2 cellular contexts compared by ENCODE assay signal in the genomic region with DNA sequence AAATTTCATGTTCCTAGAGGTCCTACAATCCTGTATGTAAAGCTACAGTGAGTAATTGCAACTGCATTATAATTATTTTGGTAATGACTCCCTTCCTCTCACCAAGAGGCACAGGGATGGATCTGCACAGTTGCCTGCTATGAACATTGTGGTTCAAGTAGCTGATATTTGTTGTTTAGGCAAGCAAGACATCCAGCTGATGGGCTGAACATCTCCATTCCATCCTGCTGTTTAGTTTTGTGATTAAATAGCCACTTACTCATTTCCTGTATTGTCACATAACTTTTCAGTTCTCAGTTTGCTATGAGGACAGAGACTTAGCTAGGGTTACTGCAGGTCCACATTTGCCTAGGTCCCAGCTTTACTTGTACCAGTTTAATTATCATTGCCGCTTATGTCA.
TF ChIP-seq lines count a peak whose summit lies in the region.

No MANE protein-coding gene starts in this region.

TF ChIP-seq in liver, 16 proteins besides CTCF, POLR2A, EP300 and RAD21 (continued from another document):
- no peak for TF ChIP-seq REST (IDR thresholded peaks at IDR 0.05)
- TF ChIP-seq FOXA1 (IDR thresholded peaks at IDR 0.05): no peak
- no peak for TF ChIP-seq NR2F2 (IDR thresholded peaks at IDR 0.05)
- TF ChIP-seq HNF4A (conservative IDR thresholded peaks at IDR 0.05): no peak
- TF ChIP-seq RXRA (IDR thresholded peaks at IDR 0.05): no peak
- no peak for TF ChIP-seq JUND (IDR thresholded peaks at IDR 0.05)
- no peak for TF ChIP-seq YY1 (IDR thresholded peaks at IDR 0.05)
- no peak for TF ChIP-seq TAF1 (conservative IDR thresholded peaks at IDR 0.05)
- TF ChIP-seq GABPA (IDR thresholded peaks at IDR 0.05 in 1 of 2, conservative IDR thresholded peaks at IDR 0.05 in 1 of 2): no peak
- no peak for TF ChIP-seq ZBTB33 (IDR thresholded peaks at IDR 0.05)
- TF ChIP-seq HNF4G (IDR thresholded peaks at IDR 0.05): no peak
- TF ChIP-seq FOXA2 (IDR thresholded peaks at IDR 0.05): no peak

TF ChIP-seq in HepG2, 621 proteins besides CTCF, POLR2A, EP300 and RAD21 (continued from another document):
- TF ChIP-seq, protein P1, sequence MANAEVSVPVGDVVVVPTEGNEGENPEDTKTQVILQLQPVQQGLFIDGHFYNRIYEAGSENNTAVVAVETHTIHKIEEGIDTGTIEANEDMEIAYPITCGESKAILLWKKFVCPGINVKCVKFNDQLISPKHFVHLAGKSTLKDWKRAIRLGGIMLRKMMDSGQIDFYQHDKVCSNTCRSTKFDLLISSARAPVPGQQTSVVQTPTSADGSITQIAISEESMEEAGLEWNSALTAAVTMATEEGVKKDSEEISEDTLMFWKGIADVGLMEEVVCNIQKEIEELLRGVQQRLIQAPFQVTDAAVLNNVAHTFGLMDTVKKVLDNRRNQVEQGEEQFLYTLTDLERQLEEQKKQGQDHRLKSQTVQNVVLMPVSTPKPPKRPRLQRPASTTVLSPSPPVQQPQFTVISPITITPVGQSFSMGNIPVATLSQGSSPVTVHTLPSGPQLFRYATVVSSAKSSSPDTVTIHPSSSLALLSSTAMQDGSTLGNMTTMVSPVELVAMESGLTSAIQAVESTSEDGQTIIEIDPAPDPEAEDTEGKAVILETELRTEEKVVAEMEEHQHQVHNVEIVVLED (CRISPR knock-in tag; IDR thresholded peaks at IDR 0.05; ENCODE audit: borderline replicate concordance): no peak
- TF ChIP-seq ZEB1 (IDR thresholded peaks at IDR 0.05; ENCODE audit: insufficient replicate concordance, low read depth): no peak
- TF ChIP-seq ZNF619 (CRISPR knock-in tag; IDR thresholded peaks at IDR 0.05): no peak
- TF ChIP-seq ZNF557 (CRISPR knock-in tag; IDR thresholded peaks at IDR 0.05): no peak
- no peak for TF ChIP-seq SUZ12 (IDR thresholded peaks at IDR 0.05; ENCODE audit: low read depth, low read length)
- no peak for TF ChIP-seq YY1 (IDR thresholded peaks at IDR 0.05; ENCODE audit: insufficient read depth, insufficient replicate concordance, low read depth, low read length)
- TF ChIP-seq FOXJ3 (CRISPR knock-in tag; IDR thresholded peaks at IDR 0.05; ENCODE audit: borderline replicate concordance): no peak
- no peak for TF ChIP-seq AHDC1 (CRISPR knock-in tag; IDR thresholded peaks at IDR 0.05; ENCODE audit: borderline replicate concordance)
- TF ChIP-seq ZNF124 (CRISPR knock-in tag; IDR thresholded peaks at IDR 0.05): no peak
- no peak for TF ChIP-seq ZNF33B (CRISPR knock-in tag; IDR thresholded peaks at IDR 0.05)
TF ChIP-seq in HepG2: peak in this region for 0.
